ENCODE assay signal across 30 cellular contexts in the genomic region with DNA sequence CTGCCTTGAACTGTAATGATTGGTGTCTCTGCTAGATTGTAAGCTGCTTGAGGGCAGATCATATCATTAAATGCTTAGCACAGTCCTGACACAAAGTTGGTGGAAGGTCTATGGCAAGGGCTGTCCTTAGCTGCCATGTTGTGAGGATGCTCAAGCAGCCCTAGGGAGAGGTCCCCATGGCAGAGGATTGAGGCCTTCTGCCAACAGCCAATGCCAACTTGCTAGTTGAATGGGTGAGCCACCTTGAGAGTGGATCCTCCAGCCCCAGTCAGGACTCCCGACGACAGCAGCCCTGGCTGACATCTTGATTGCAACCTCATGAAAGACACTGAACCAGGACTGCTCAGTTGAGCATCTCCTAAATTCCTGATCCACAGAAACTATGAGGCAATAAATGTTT.
"Had no signal": no experiment of that assay in that cellular context is flagged by ENCODE, and none has a peak within 500 bp of the region (broad histone marks: within the 10 kb centered on the region; RNA-seq: fewer than 3 reads in every experiment).

No MANE protein-coding gene starts in this region.

- H3K27me3 ChIP-seq: esophagus squamous epithelium, gastroesophageal sphincter had no signal

- H3K36me3 ChIP-seq: brain microvascular endothelial cell, WERI-Rb-1 had no signal

- H3K27ac Mint-ChIP-seq: activated B cell treated with CpG ODN at 0.5 μM for 24 hours; activated CD8-positive, alpha-beta T cell treated with anti-CD3 and anti-CD28 coated beads for 36 hours; activated naive CD8-positive, alpha-beta T cell; activated T-helper 17 cell treated with anti-CD3 and anti-CD28 coated beads, Interleukin-2, amount 50 U/mL, for 72 hours; effector memory CD8-positive, alpha-beta T cell; T-helper 17 cell; T-helper 2 cell treated with Interferon-gamma antibody and Interleukin-4, amounts not matched to agents 5 μg/mL and 100 μg/mL, for 36 hours had no signal

- H3K4me1 ChIP-seq: gastroesophageal sphincter had no signal

- H3K9me3 ChIP-seq: esophagus squamous epithelium had no signal

- H3K27ac ChIP-seq: brain microvascular endothelial cell, epithelial cell of prostate, esophagus squamous epithelium, gastroesophageal sphincter, WERI-Rb-1 had no signal

- H3K4me1 Mint-ChIP-seq: activated B cell treated with CpG ODN at 0.5 μM for 24 hours; activated T-helper 17 cell treated with anti-CD3 and anti-CD28 coated beads, Interleukin-2, amount 50 U/mL, for 72 hours; central memory CD8-positive, alpha-beta T cell; T-helper 17 cell had no signal

- DNase-seq: activated B cell treated with CpG ODN at 0.5 μM for 24 hours; activated CD4-positive, alpha-beta T cell treated with anti-CD3 and anti-CD28 coated beads for 48 hours; activated CD4-positive, alpha-beta T cell treated with anti-CD3 and anti-CD28 coated beads, Interleukin-2, amount 50 U/mL, for 1 hour; activated CD4-positive, alpha-beta T cell treated with anti-CD3 and anti-CD28 coated beads, Interleukin-2, amount 50 U/mL, for 48 hours; activated CD8-positive, alpha-beta memory T cell treated with anti-CD3 and anti-CD28 coated beads for 24 hours; activated CD8-positive, alpha-beta T cell treated with anti-CD3 and anti-CD28 coated beads for 36 hours; activated effector memory CD4-positive, alpha-beta T cell treated with Interleukin-2 at 50 U/mL for 16 hours; activated gamma-delta T cell treated with Interleukin-2 at 50 U/mL for 16 hours; activated naive CD4-positive, alpha-beta T cell treated with anti-CD3 and anti-CD28 coated beads, Interleukin-2, amount 50 U/mL, for 16 hours; activated naive CD4-positive, alpha-beta T cell treated with Interleukin-2 at 50 U/mL for 16 hours; activated T-cell treated with anti-CD3 and anti-CD28 coated beads, Interleukin-2, amount 50 U/mL, for 4 hours; amygdala; brain microvascular endothelial cell; cortex of kidney; dermis blood vessel endothelial cell; effector CD4-positive, alpha-beta T cell; effector memory CD8-positive, alpha-beta T cell; esophagus squamous epithelium; foreskin melanocyte; T-helper 1 cell; T-helper 17 cell; T1000; WERI-Rb-1 had no signal

- H3K9me3 Mint-ChIP-seq: activated CD8-positive, alpha-beta T cell treated with anti-CD3 and anti-CD28 coated beads for 36 hours had no signal

- H3K4me3 ChIP-seq: esophagus squamous epithelium, gastroesophageal sphincter had no signal

- H3K4me3 Mint-ChIP-seq: activated B cell treated with CpG ODN at 0.5 μM for 24 hours; activated CD8-positive, alpha-beta T cell treated with anti-CD3 and anti-CD28 coated beads for 36 hours; activated naive CD8-positive, alpha-beta T cell; activated T-cell treated with anti-CD3 and anti-CD28 coated beads, Interleukin-2, amount 50 U/mL, for 4 hours; activated T-helper 17 cell treated with anti-CD3 and anti-CD28 coated beads, Interleukin-2, amount 50 U/mL, for 72 hours; central memory CD8-positive, alpha-beta T cell; effector memory CD8-positive, alpha-beta T cell; T-helper 17 cell; T-helper 2 cell treated with Interferon-gamma antibody and Interleukin-4, amounts not matched to agents 5 μg/mL and 100 μg/mL, for 36 hours had no signal

- H3K36me3 Mint-ChIP-seq: activated naive CD8-positive, alpha-beta T cell had no signal

- ATAC-seq: activated CD4-positive, CD25-positive, alpha-beta regulatory T cell treated with anti-CD3 and anti-CD28 coated beads, Interleukin-2, amount 50 U/mL, for 24 hours; activated CD8-positive, alpha-beta T cell treated with anti-CD3 and anti-CD28 coated beads for 36 hours; activated T-cell treated with anti-CD3 and anti-CD28 coated beads, Interleukin-2, amount 50 U/mL, for 4 hours; activated T-helper 17 cell treated with anti-CD3 and anti-CD28 coated beads, Interleukin-2, amount 50 U/mL, for 72 hours; effector memory CD8-positive, alpha-beta T cell; gastroesophageal sphincter; T-helper 17 cell had no signal
